In the genomic region with DNA sequence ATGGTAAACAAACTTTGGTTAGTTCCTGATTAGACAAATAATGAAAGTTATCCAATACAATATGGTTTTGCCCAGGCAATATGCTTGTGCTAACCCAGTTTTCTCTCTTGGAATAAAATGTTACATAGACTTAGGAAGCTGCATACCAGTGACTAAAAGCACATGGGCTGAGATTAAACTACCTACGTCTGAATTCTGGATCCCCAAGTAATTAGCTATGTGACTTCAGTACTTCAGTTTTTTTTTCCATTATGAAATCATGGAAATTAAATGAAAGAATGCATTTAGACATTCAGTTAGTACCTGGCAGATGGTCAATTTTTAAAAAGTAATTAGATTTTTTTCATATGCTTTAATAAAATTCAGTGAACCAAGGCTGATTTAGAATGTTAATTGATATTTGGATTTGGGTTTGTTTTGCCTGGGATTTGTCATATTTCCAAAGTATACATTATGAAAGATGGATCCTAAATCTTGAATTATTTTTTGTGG, we compare ENCODE assay signal across 29 cellular contexts.
"Had no signal": no experiment of that assay in that cellular context is flagged by ENCODE, and none has a peak within 500 bp of the region (broad histone marks: within the 10 kb centered on the region; RNA-seq: fewer than 3 reads in every experiment).

No MANE protein-coding gene starts in this region.

- H3K4me3 ChIP-seq: ascending aorta, breast epithelium, cardiac muscle cell, colonic mucosa, esophagus squamous epithelium, gastroesophageal sphincter had no signal

- H3K27me3 Mint-ChIP-seq: activated CD4-positive, alpha-beta memory T cell treated with anti-CD3 and anti-CD28 coated beads for 36 hours; activated CD4-positive, alpha-beta T cell treated with anti-CD3 and anti-CD28 coated beads for 36 hours; activated CD4-positive, alpha-beta T cell treated with anti-CD3 and anti-CD28 coated beads, Interleukin-2, amount 10 ng/mL, durations not matched to agents 24 days and 14 days; activated CD8-positive, alpha-beta memory T cell treated with anti-CD3 and anti-CD28 coated beads, Interleukin-2, amount 10 ng/mL, durations not matched to agents 7 days and 5 days; activated naive CD4-positive, alpha-beta T cell treated with anti-CD3 and anti-CD28 coated beads, Interleukin-2, amount 50 U/mL, for 24 hours; activated naive CD8-positive, alpha-beta T cell treated with anti-CD3 and anti-CD28 coated beads, Interleukin-2, amount 10 ng/mL, durations not matched to agents 7 days and 5 days; brain had no signal

- ATAC-seq: activated CD4-positive, alpha-beta T cell treated with anti-CD3 and anti-CD28 coated beads for 36 hours; activated CD8-positive, alpha-beta memory T cell treated with anti-CD3 and anti-CD28 coated beads, Interleukin-2, amount 10 ng/mL, durations not matched to agents 7 days and 5 days; activated CD8-positive, alpha-beta T cell treated with anti-CD3 and anti-CD28 coated beads, Interleukin-2, amount 10 ng/mL, durations not matched to agents 7 days and 5 days; gastroesophageal sphincter had no signal

- H3K4me1 Mint-ChIP-seq: activated CD4-positive, alpha-beta T cell treated with anti-CD3 and anti-CD28 coated beads for 36 hours; activated CD4-positive, alpha-beta T cell treated with anti-CD3 and anti-CD28 coated beads, Interleukin-2, amount 10 ng/mL, durations not matched to agents 24 days and 14 days; activated CD8-positive, alpha-beta memory T cell treated with anti-CD3 and anti-CD28 coated beads, Interleukin-2, amount 10 ng/mL, durations not matched to agents 7 days and 5 days; activated naive CD4-positive, alpha-beta T cell treated with anti-CD3 and anti-CD28 coated beads, Interleukin-2, amount 50 U/mL, for 24 hours; activated naive CD8-positive, alpha-beta T cell treated with anti-CD3 and anti-CD28 coated beads, Interleukin-2, amount 10 ng/mL, durations not matched to agents 7 days and 5 days; brain had no signal

- H3K27ac Mint-ChIP-seq: activated CD4-positive, alpha-beta memory T cell treated with anti-CD3 and anti-CD28 coated beads for 36 hours; activated CD4-positive, alpha-beta T cell treated with anti-CD3 and anti-CD28 coated beads for 36 hours; activated CD4-positive, alpha-beta T cell treated with anti-CD3 and anti-CD28 coated beads, Interleukin-2, amount 10 ng/mL, durations not matched to agents 24 days and 14 days; activated CD8-positive, alpha-beta memory T cell treated with anti-CD3 and anti-CD28 coated beads, Interleukin-2, amount 10 ng/mL, durations not matched to agents 7 days and 5 days; activated CD8-positive, alpha-beta T cell treated with anti-CD3 and anti-CD28 coated beads, Interleukin-2, amount 10 ng/mL, durations not matched to agents 7 days and 5 days; activated naive CD4-positive, alpha-beta T cell treated with anti-CD3 and anti-CD28 coated beads for 36 hours; activated naive CD4-positive, alpha-beta T cell treated with anti-CD3 and anti-CD28 coated beads, Interleukin-2, amount 50 U/mL, for 24 hours; activated naive CD8-positive, alpha-beta T cell treated with anti-CD3 and anti-CD28 coated beads, Interleukin-2, amount 10 ng/mL, durations not matched to agents 7 days and 5 days; activated T-helper 1 cell treated with anti-CD3 and anti-CD28 coated beads, Interleukin-12 subunit alpha, Interleukin-12 subunit beta, Interleukin-2, Interleukin-4 antibody, amounts not matched to agents 30 ng/mL and 10 ng/mL and 1 ng/mL, durations not matched to agents 14 hours and 24 hours and 36 hours; activated T-helper 2 cell treated with anti-CD3 and anti-CD28 coated beads, Interferon-gamma antibody, Interleukin-2, Interleukin-4, amounts not matched to agents 10 μg/mL and 5 μg/mL and 100 μg/mL, durations not matched to agents 14 hours and 24 hours and 36 hours; brain had no signal

- DNase-seq: activated CD4-positive, alpha-beta memory T cell treated with anti-CD3 and anti-CD28 coated beads for 36 hours; activated CD4-positive, alpha-beta T cell treated with anti-CD3 and anti-CD28 coated beads for 36 hours; activated CD4-positive, alpha-beta T cell treated with anti-CD3 and anti-CD28 coated beads, Interleukin-2, amount 10 ng/mL, durations not matched to agents 24 days and 14 days; activated CD4-positive, CD25-positive, alpha-beta regulatory T cell; activated CD4-positive, CD25-positive, alpha-beta regulatory T cell treated with anti-CD3 and anti-CD28 coated beads, Interleukin-2, amount 50 U/mL, for 72 hours; activated CD8-positive, alpha-beta memory T cell treated with anti-CD3 and anti-CD28 coated beads, Interleukin-2, amount 10 ng/mL, durations not matched to agents 7 days and 5 days; activated CD8-positive, alpha-beta memory T cell treated with anti-CD3 and anti-CD28 coated beads, Interleukin-2, amount 50 U/mL, for 4 hours; activated CD8-positive, alpha-beta T cell treated with anti-CD3 and anti-CD28 coated beads, Interleukin-2, amount 10 ng/mL, durations not matched to agents 7 days and 5 days; activated effector memory CD4-positive, alpha-beta T cell treated with anti-CD3 and anti-CD28 coated beads, Interleukin-2, amount 50 U/mL, for 16 hours; activated naive CD4-positive, alpha-beta T cell treated with anti-CD3 and anti-CD28 coated beads for 36 hours; activated naive CD8-positive, alpha-beta T cell treated with anti-CD3 and anti-CD28 coated beads, Interleukin-2, amount 10 ng/mL, durations not matched to agents 7 days and 5 days; activated T-cell treated with anti-CD3 and anti-CD28 coated beads, Interleukin-2, amount 50 U/mL, for 1 hour; activated T-cell treated with anti-CD3 and anti-CD28 coated beads, Interleukin-2, amount 50 U/mL, for 48 hours; central memory CD4-positive, alpha-beta T cell; cerebellar nuclear complex; colonic mucosa; effector CD8-positive, alpha-beta T cell; esophagus squamous epithelium; foreskin melanocyte; head of caudate nucleus; T-helper 2 cell had no signal

- H3K36me3 Mint-ChIP-seq: activated CD4-positive, alpha-beta memory T cell treated with anti-CD3 and anti-CD28 coated beads for 36 hours; activated CD8-positive, alpha-beta memory T cell treated with anti-CD3 and anti-CD28 coated beads, Interleukin-2, amount 10 ng/mL, durations not matched to agents 7 days and 5 days; activated naive CD4-positive, alpha-beta T cell treated with anti-CD3 and anti-CD28 coated beads, Interleukin-2, amount 50 U/mL, for 24 hours; activated naive CD8-positive, alpha-beta T cell treated with anti-CD3 and anti-CD28 coated beads, Interleukin-2, amount 10 ng/mL, durations not matched to agents 7 days and 5 days; brain had no signal

- H3K4me3 Mint-ChIP-seq: activated CD4-positive, alpha-beta memory T cell treated with anti-CD3 and anti-CD28 coated beads for 36 hours; activated CD4-positive, alpha-beta T cell treated with anti-CD3 and anti-CD28 coated beads for 36 hours; activated CD4-positive, alpha-beta T cell treated with anti-CD3 and anti-CD28 coated beads, Interleukin-2, amount 10 ng/mL, durations not matched to agents 24 days and 14 days; activated CD8-positive, alpha-beta memory T cell treated with anti-CD3 and anti-CD28 coated beads, Interleukin-2, amount 10 ng/mL, durations not matched to agents 7 days and 5 days; activated CD8-positive, alpha-beta T cell treated with anti-CD3 and anti-CD28 coated beads, Interleukin-2, amount 10 ng/mL, durations not matched to agents 7 days and 5 days; activated naive CD4-positive, alpha-beta T cell treated with anti-CD3 and anti-CD28 coated beads for 36 hours; activated naive CD4-positive, alpha-beta T cell treated with anti-CD3 and anti-CD28 coated beads, Interleukin-2, amount 50 U/mL, for 24 hours; activated naive CD8-positive, alpha-beta T cell treated with anti-CD3 and anti-CD28 coated beads, Interleukin-2, amount 10 ng/mL, durations not matched to agents 7 days and 5 days; activated T-helper 1 cell treated with anti-CD3 and anti-CD28 coated beads, Interleukin-12 subunit alpha, Interleukin-12 subunit beta, Interleukin-2, Interleukin-4 antibody, amounts not matched to agents 30 ng/mL and 10 ng/mL and 1 ng/mL, durations not matched to agents 14 hours and 24 hours and 36 hours; brain had no signal

- H3K9me3 Mint-ChIP-seq: activated CD4-positive, alpha-beta T cell treated with anti-CD3 and anti-CD28 coated beads, Interleukin-2, amount 10 ng/mL, durations not matched to agents 24 days and 14 days; activated naive CD8-positive, alpha-beta T cell treated with anti-CD3 and anti-CD28 coated beads, Interleukin-2, amount 10 ng/mL, durations not matched to agents 7 days and 5 days; activated T-helper 1 cell treated with anti-CD3 and anti-CD28 coated beads, Interleukin-12 subunit alpha, Interleukin-12 subunit beta, Interleukin-2, Interleukin-4 antibody, amounts not matched to agents 30 ng/mL and 10 ng/mL and 1 ng/mL, durations not matched to agents 14 hours and 24 hours and 36 hours; activated T-helper 2 cell treated with anti-CD3 and anti-CD28 coated beads, Interferon-gamma antibody, Interleukin-2, Interleukin-4, amounts not matched to agents 10 μg/mL and 5 μg/mL and 100 μg/mL, durations not matched to agents 14 hours and 24 hours and 36 hours had no signal
